Comparison of ENCODE assay signal across 14 cellular contexts in the genomic region with DNA sequence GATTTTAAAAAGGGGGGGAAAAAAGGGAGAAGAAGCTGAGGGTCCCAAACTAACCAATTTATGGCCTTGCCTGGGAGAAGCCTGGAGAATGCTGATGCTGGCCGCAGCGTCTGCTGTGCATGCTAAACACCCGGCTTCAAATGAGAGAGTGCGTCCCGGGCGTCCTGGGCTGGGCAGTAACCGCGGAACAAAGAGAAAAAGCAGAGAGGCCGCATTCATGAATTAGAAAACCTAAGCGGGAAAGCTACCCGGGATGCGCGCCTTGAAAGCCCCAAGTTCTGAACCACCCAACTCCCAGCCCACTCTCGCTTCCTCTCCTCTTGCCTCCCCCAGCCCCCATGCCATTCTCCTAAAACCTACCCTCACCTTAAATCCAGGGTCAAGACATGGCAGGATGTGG. TPM values are rescaled to one million over a fixed set of nuclear protein-coding genes. Genes with fewer than 3 reads are reported as not detected.
DNase-seq lines count a peak whose midpoint lies in the region; ATAC-seq and TF ChIP-seq lines count a peak whose summit lies in the region.
"Had no signal": no experiment of that assay in that cellular context is flagged by ENCODE, and none has a peak within 500 bp of the region (broad histone marks: within the 10 kb centered on the region; RNA-seq: fewer than 3 reads in every experiment).

No MANE protein-coding gene starts in this region.

- ATAC-seq in HG02840 (IDR thresholded peaks at IDR 0.05; ENCODE audit: low FRiP score, unreplicated experiment), result no peak
- no peak for ATAC-seq in upper lobe of left lung (ENCODE audit: low FRiP score in 2 of 2)
- ATAC-seq: activated T-helper 17 cell treated with anti-CD3 and anti-CD28 coated beads, Interleukin-2, amount 50 U/mL, for 72 hours had no signal

- no peaks in the 10 kb centered on the region for H4K20me1 ChIP-seq in osteoblast (ENCODE audit: insufficient read depth, low read length)

- H3K4me2 ChIP-seq in osteoblast (ENCODE audit: insufficient read depth, low read length), result no peak overlapping the region

- H3K79me2 ChIP-seq in osteoblast (ENCODE audit: insufficient read depth, low read length), result no peaks in the 10 kb centered on the region

- H3K4me3 ChIP-seq in osteoblast (ENCODE audit: insufficient read depth, low read length) (no peak overlapping the region), upper lobe of left lung (peak overlapping the region in 1 of 4 donors; percentile 23)

- WGBS in upper lobe of left lung, 2 donors, result 94 to 95% methylated on average over 14 of the region's 14 CpGs

- no peak for TF ChIP-seq EP300 in upper lobe of left lung (IDR thresholded peaks at IDR 0.05)

- H3K27ac ChIP-seq in osteoblast (ENCODE audit: low read depth, low read length) (no peak overlapping the region), upper lobe of left lung (no peak overlapping the region)

- H3K4me1 ChIP-seq in ES-I3 (ENCODE audit: insufficient read depth, low read length) (peaks cover 49% of the 10 kb centered on the region), osteoblast (ENCODE audit: insufficient read depth, low read length) (no peaks in the 10 kb centered on the region), upper lobe of left lung (peaks cover 8 to 28% (median 16%) of the 10 kb centered on the region in 4 donors)

- H2AFZ ChIP-seq in osteoblast (ENCODE audit: low read length), result no peak overlapping the region

- H3K36me3 ChIP-seq in ES-I3 (ENCODE audit: insufficient read depth, low read length) (no peaks in the 10 kb centered on the region; the same call in 1 of the 2 replicates), osteoblast (ENCODE audit: insufficient read depth, low read length) (no peaks in the 10 kb centered on the region), upper lobe of left lung (peaks cover 0 to 6% (median 0%) of the 10 kb centered on the region in 4 donors)

- DNase-seq in astrocyte of the hippocampus (ENCODE audit: low read depth, low spot score) (peak; percentile 63), hypothalamus (lab: John Stamatoyannopoulos, UW) (peak in 30 of 51 donors; percentile 24 to 76 (median 47)), osteoblast (ENCODE audit: insufficient read length, low spot score, missing footprints) (peak; percentile 67), DMS53 (lab: John Stamatoyannopoulos, UW) (no peak), upper lobe of left lung (no peak)
- DNase-seq in activated naive CD4-positive, alpha-beta T cell (lab: John Stamatoyannopoulos, UW), result no peak
- DNase-seq: activated CD4-positive, alpha-beta T cell treated with anti-CD3 and anti-CD28 coated beads, Interleukin-2, amount 10 ng/mL, durations not matched to agents 7 days and 5 days; HCEC 1CT; KG1; NCI-H187 treated with DMSO at 0.1 percent for 48 hours; SW 1271 had no signal

- TF ChIP-seq POLR2A in upper lobe of left lung (IDR thresholded peaks at IDR 0.05), result no peak

- H3K9me3 ChIP-seq in ES-I3 (ENCODE audit: control insufficient read depth, insufficient read depth, low read length) (no peaks in the 10 kb centered on the region; the same call in 1 of the 2 replicates), osteoblast (ENCODE audit: low read depth, low read length) (no peaks in the 10 kb centered on the region), upper lobe of left lung (no peaks in the 10 kb centered on the region)

- H3K9ac ChIP-seq in ES-I3 (ENCODE audit: low read depth, low read length), result peak overlapping the region; percentile 37; the same call in 1 of the 2 replicates

- TF ChIP-seq CTCF in osteoblast (IDR thresholded peaks at IDR 0.05; ENCODE audit: extremely low read depth, low read depth, low read length), result no peak
- no peak for TF ChIP-seq CTCF in upper lobe of left lung (IDR thresholded peaks at IDR 0.05)

- H3K27me3 ChIP-seq in osteoblast (ENCODE audit: insufficient read depth, low read length), result peaks cover 27% of the 10 kb centered on the region
- peaks cover 0 to 16% (median 5%) of the 10 kb centered on the region in 4 donors for H3K27me3 ChIP-seq in upper lobe of left lung

RNA-seq across cellular contexts. Expression of a gene that starts 6.5 kb away (rescaled TPM):
- total RNA-seq in osteoblast (4.7 and 6.2 TPM in 2 replicates), upper lobe of left lung (10 to 100 TPM in 1 of 6 donors, 1 to 10 TPM in 5; 1.0 to 17.8 (median 3.5) TPM)

Comparison
In these comparisons a context has a peak if more than half of its experiments do, and no peak if none do; other contexts are left out.
1. DNase-seq: peak in astrocyte of the hippocampus (single experiment), hypothalamus (30 of 51) and osteoblast (single experiment); none in DMS53 (single experiment), upper lobe of left lung (0 of 2) and activated naive CD4-positive, alpha-beta T cell (0 of 4).